ENCODE assay signal across 1 cellular context in genomic region chr5:36153727-36154126, GRCh38.
TF ChIP-seq lines count a peak whose summit lies in the region.

No MANE protein-coding gene starts in this region.

TF ChIP-seq in K562, 482 proteins besides CTCF, POLR2A, EP300 and RAD21:
- TF ChIP-seq RBM25 (IDR thresholded peaks at IDR 0.05; ENCODE audit: low read depth, low read length, severe bottlenecking) = no peak
- no peak for TF ChIP-seq BCOR (IDR thresholded peaks at IDR 0.05)
- TF ChIP-seq KDM1A (IDR thresholded peaks at IDR 0.05) = no peak
- no peak for TF ChIP-seq ARHGAP35 (IDR thresholded peaks at IDR 0.05; ENCODE audit: partially characterized antibody)
- no peak for TF ChIP-seq DNMT1 (IDR thresholded peaks at IDR 0.05)
- no peak for TF ChIP-seq GATAD2B (IDR thresholded peaks at IDR 0.05; ENCODE audit: borderline replicate concordance)
- no peak for TF ChIP-seq NCOA1 (IDR thresholded peaks at IDR 0.05; ENCODE audit: low read depth)
- TF ChIP-seq SAP30 (IDR thresholded peaks at IDR 0.05; ENCODE audit: borderline replicate concordance, insufficient read depth, low read depth, low read length, poor library complexity, severe bottlenecking) = no peak
- TF ChIP-seq HDGF (IDR thresholded peaks at IDR 0.05) = no peak
